In genomic region chr3:177420643-177421042, GRCh38 we compare ENCODE assay signal across 19 cellular contexts.
DNase-seq lines count a peak whose midpoint lies in the region; ATAC-seq and TF ChIP-seq lines count a peak whose summit lies in the region.
"Had no signal": no experiment of that assay in that cellular context is flagged by ENCODE, and none has a peak within 500 bp of the region (broad histone marks: within the 10 kb centered on the region; RNA-seq: fewer than 3 reads in every experiment).

No MANE protein-coding gene starts in this region.

- peaks cover 3% of the 10 kb centered on the region for H3K4me1 ChIP-seq in IMR-90 (ENCODE audit: control insufficient read depth, insufficient read depth, low read length)

- WGBS in IMR-90 (ENCODE audit: extremely low coverage in 2 of 2, insufficient read length in 1 of 2), 2 experiments: no CpG with 5 or more reads among the region's 2 CpGs

- H2BK20ac ChIP-seq in IMR-90 (ENCODE audit: low read depth, low read length): no peak overlapping the region

- H4K8ac ChIP-seq in IMR-90 (ENCODE audit: low read depth in 2 of 2, low read length in 2 of 2): no peak overlapping the region

- no peak overlapping the region for H3K27ac ChIP-seq in IMR-90 (ENCODE audit: insufficient read depth, low read length)
- H3K27ac ChIP-seq: 22Rv1, heart right ventricle, HL-60, left ventricle myocardium inferior had no signal

- H2BK120ac ChIP-seq in IMR-90 (ENCODE audit: low read depth, low read length): no peak overlapping the region

- H2AK5ac ChIP-seq in IMR-90 (ENCODE audit: low read depth, low read length): no peak overlapping the region

- peaks cover 3% of the 10 kb centered on the region; the same call in 1 of the 2 replicates for H3K9me1 ChIP-seq in IMR-90 (ENCODE audit: insufficient read depth, low read length)

- intact Hi-C loops in IMR-90 (cut with micrococcal nuclease): no loop called here

- TF ChIP-seq POLR2A in IMR-90 (IDR thresholded peaks at IDR 0.05; ENCODE audit: low read depth, low read length): no peak

- TF ChIP-seq CTCF in IMR-90 (conservative IDR thresholded peaks at IDR 0.05; ENCODE audit: low read depth, low read length): no peak
- no peak for TF ChIP-seq CTCF in choroid plexus epithelial cell (conservative IDR thresholded peaks at IDR 0.05; ENCODE audit: low read depth, low read length)

- POLR2A ChIA-PET in IMR-90 (lab: Charles Lee; ENCODE audit: unreplicated experiment): no interaction called here

- no peak overlapping the region for H2BK5ac ChIP-seq in IMR-90 (ENCODE audit: low read depth, low read length, poor library complexity, severe bottlenecking)

- no peaks in the 10 kb centered on the region for H3K79me1 ChIP-seq in IMR-90 (ENCODE audit: low read depth in 1 of 2, low read length in 2 of 2)

- no peaks in the 10 kb centered on the region for H3K36me3 ChIP-seq in IMR-90 (ENCODE audit: control insufficient read depth, insufficient read depth, low read length)
- H3K36me3 ChIP-seq: heart right ventricle, left ventricle myocardium inferior, tibial artery had no signal

- H3K23ac ChIP-seq in IMR-90 (ENCODE audit: low read depth, low read length): no peak overlapping the region

- H2AK9ac ChIP-seq in IMR-90 (replicated peaks; ENCODE audit: low read depth, low read length, poor library complexity): no peak overlapping the region

- dilution Hi-C loops in IMR-90 (cut with HindIII; ENCODE audit: low sequenced_read_pairs, unreplicated experiment): no loop called here

- H4K20me1 ChIP-seq in IMR-90 (ENCODE audit: insufficient read depth, low read length): no peaks in the 10 kb centered on the region

- peak; percentile 11 to 39 for DNase-seq in SHP77 (lab: John Stamatoyannopoulos, UW)
- DNase-seq in SHP77 treated with DMSO at 0.1 percent for 48 hours (lab: John Stamatoyannopoulos, UW): no peak
- DNase-seq in IMR-90: peak; percentile 56
- peak; percentile 63 for DNase-seq in choroid plexus epithelial cell (ENCODE audit: low read depth)
- DNase-seq in renal cortical epithelial cell (ENCODE audit: low read depth): peak; percentile 38
- no peak for DNase-seq in NCI-H446 (lab: John Stamatoyannopoulos, UW)
- no peak for DNase-seq in NCI-H446 treated with DMSO at 0.1 percent for 48 hours (lab: John Stamatoyannopoulos, UW)
- DNase-seq: activated B cell treated with CpG ODN at 0.5 μM for 24 hours; activated T-cell treated with anti-CD3 and anti-CD28 coated beads for 4 hours; DMS 273 treated with DMSO at 0.1 percent for 48 hours; effector memory CD8-positive, alpha-beta T cell; left ventricle myocardium inferior; NCI-H2171 treated with DMSO at 0.1 percent for 48 hours had no signal

- H3K27me3 ChIP-seq in IMR-90 (ENCODE audit: control insufficient read depth, insufficient read depth, low read length): no peaks in the 10 kb centered on the region
- H3K27me3 ChIP-seq: heart right ventricle, tibial artery had no signal

- no peak overlapping the region for H3K9ac ChIP-seq in IMR-90 (ENCODE audit: low read depth, low read length)

- no TSS peak for BruUV-seq in IMR-90 (replicated peaks; lab: Mats Ljungman, UMichigan)

- H3K18ac ChIP-seq in IMR-90 (ENCODE audit: low read depth, low read length): no peak overlapping the region

- H2BK15ac ChIP-seq in IMR-90 (ENCODE audit: low read depth, low read length): no peak overlapping the region

- H3K4ac ChIP-seq in IMR-90 (ENCODE audit: low read depth, low read length): no peak overlapping the region

- ATAC-seq in IMR-90 (ENCODE audit: low read depth) (peak; percentile 60), HG03045 (IDR thresholded peaks at IDR 0.05; ENCODE audit: unreplicated experiment) (no peak)
- ATAC-seq: effector memory CD8-positive, alpha-beta T cell had no signal

- H3K4me2 ChIP-seq in IMR-90 (ENCODE audit: low read depth, low read length): no peak overlapping the region
- H3K4me2 ChIP-seq: smooth muscle cell had no signal

- TF ChIP-seq RAD21 in IMR-90 (IDR thresholded peaks at IDR 0.05; ENCODE audit: low read length): no peak

- no peaks in the 10 kb centered on the region for H3K9me3 ChIP-seq in IMR-90 (ENCODE audit: control insufficient read depth, insufficient read depth, low read length)
- H3K9me3 ChIP-seq: heart right ventricle, left ventricle myocardium inferior, tibial artery had no signal

- H4K91ac ChIP-seq in IMR-90 (ENCODE audit: insufficient read depth, low read depth, low read length): no peak overlapping the region

- no peak overlapping the region for H2AFZ ChIP-seq in IMR-90 (replicated peaks; ENCODE audit: low read length, poor library complexity)

- in situ Hi-C loops in IMR-90 (cut with MboI; ENCODE audit: low sequenced_read_pairs): no loop called here

- CTCF ChIA-PET in IMR-90 (lab: Yijun Ruan, JAX): interaction anchor here (1.5 kb wide), 1 partner anchor 11 kb away, joined by 4 read pairs; no protein-coding TSS in a partner anchor

- H3K14ac ChIP-seq in IMR-90 (replicated peaks; ENCODE audit: low read depth, low read length): no peak overlapping the region

- H3K4me3 ChIP-seq in IMR-90 (ENCODE audit: insufficient read depth, low read depth, low read length) (no peak overlapping the region), choroid plexus epithelial cell (ENCODE audit: low read depth, low read length) (no peak overlapping the region)
- H3K4me3 ChIP-seq: heart right ventricle, left ventricle myocardium inferior, smooth muscle cell, tibial artery had no signal

- no peak overlapping the region for H3K56ac ChIP-seq in IMR-90 (ENCODE audit: extremely low read depth, insufficient read depth, low read length)

- H4K5ac ChIP-seq in IMR-90 (ENCODE audit: low read depth, low read length): no peak overlapping the region

TF ChIP-seq in IMR-90, 13 proteins besides CTCF, POLR2A, EP300 and RAD21:
- TF ChIP-seq SMC3 (IDR thresholded peaks at IDR 0.05; ENCODE audit: low read depth, low read length) (no peak), CEBPB (IDR thresholded peaks at IDR 0.05; ENCODE audit: low read depth, low read length) (no peak), ELK1 (IDR thresholded peaks at IDR 0.05; ENCODE audit: borderline replicate concordance, low read depth, low read length) (no peak), RCOR1 (IDR thresholded peaks at IDR 0.05; ENCODE audit: insufficient replicate concordance, low read length) (no peak), MAZ (IDR thresholded peaks at IDR 0.05; ENCODE audit: borderline replicate concordance, low read depth, low read length) (no peak), NFE2L2 (IDR thresholded peaks at IDR 0.05; ENCODE audit: low read depth, low read length) (no peak), MXI1 (IDR thresholded peaks at IDR 0.05; ENCODE audit: borderline replicate concordance, low read depth, low read length) (no peak)

Comparison
In these comparisons a context has a peak if more than half of its experiments do, and no peak if none do; other contexts are left out.
1. DNase-seq: peak in SHP77 (2 of 2), IMR-90 (single experiment), choroid plexus epithelial cell (single experiment) and renal cortical epithelial cell (single experiment); none in SHP77 treated with DMSO at 0.1 percent for 48 hours (single experiment), NCI-H446 (0 of 2) and NCI-H446 treated with DMSO at 0.1 percent for 48 hours (single experiment).